10 cellular contexts compared by ENCODE assay signal in the genomic region with DNA sequence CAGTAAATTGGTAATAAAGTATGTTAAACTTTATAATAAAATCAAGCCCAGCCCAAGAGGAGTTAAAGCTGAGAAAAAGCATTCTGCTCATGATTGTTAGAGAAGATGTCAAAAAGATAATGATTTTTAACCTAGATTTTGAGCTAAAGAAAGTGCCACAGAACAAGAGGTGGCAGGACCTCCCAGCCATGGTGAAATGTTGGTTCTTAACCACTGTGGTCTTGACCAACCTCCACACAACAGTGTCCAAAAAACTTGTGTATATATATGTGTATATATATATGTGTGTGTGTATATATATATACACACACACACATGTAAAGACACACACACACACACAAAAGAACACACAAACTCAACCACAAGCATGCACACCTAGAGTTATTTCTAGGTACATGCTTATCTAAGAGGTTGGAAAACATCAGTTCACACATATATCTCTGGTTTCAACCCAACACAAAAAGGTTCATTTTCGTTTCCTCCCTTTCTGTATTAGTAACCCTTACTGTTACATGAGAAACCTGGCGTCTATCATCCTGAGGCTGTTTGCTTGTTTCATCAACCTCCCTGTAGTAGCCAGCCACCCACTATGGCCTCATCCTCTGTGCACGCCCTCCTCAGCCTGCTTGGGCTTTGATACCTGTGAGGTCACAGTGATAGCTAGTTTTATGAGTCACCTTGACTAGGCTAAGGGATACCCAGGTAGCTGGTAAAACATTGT.
A peak's percentile ranks its signal among the peaks of the same experiment; 100 is the strongest.
DNase-seq lines count a peak whose midpoint lies in the region; ATAC-seq, FAIRE-seq and TF ChIP-seq lines count a peak whose summit lies in the region.
"Had no signal": no experiment of that assay in that cellular context is flagged by ENCODE, and none has a peak within 500 bp of the region (broad histone marks: within the 10 kb centered on the region; RNA-seq: fewer than 3 reads in every experiment).

No MANE protein-coding gene starts in this region.

- BruUV-seq in GM12878 (replicated peaks; lab: Mats Ljungman, UMichigan) = no TSS peak

- DNase-seq in GM13976 (ENCODE audit: low spot score) (peak; percentile 71), GM12878 (ENCODE audit: low read depth, low spot score) (peak; percentile 79), HUDEP-2 (lab: John Stamatoyannopoulos, UW; ENCODE audit: unreplicated experiment in 76 of 76) (no peak), NOMO-1 (lab: John Stamatoyannopoulos, UW; ENCODE audit: unreplicated experiment in 2 of 2) (no peak), WTC11 (ENCODE audit: low spot score) (no peak), globus pallidus (ENCODE audit: low spot score) (no peak)
- DNase-seq: Caco-2 had no signal

- peak; percentile 91 for ATAC-seq in GM19467 (IDR thresholded peaks at IDR 0.05; ENCODE audit: unreplicated experiment)
- ATAC-seq in HG03139 (IDR thresholded peaks at IDR 0.05; ENCODE audit: unreplicated experiment) = peak; percentile 76
- ATAC-seq in GM12878 = peak; percentile 98
- ATAC-seq in WTC11 = no peak

- H3K36me3 ChIP-seq in GM12878 (ENCODE audit: control insufficient read depth in 2 of 2, insufficient read depth in 2 of 2, low read length in 1 of 2) = no peaks in the 10 kb centered on the region

- peak; percentile 87 for FAIRE-seq in GM12878 (lab: Jason Lieb, UNC)

- no peaks in the 10 kb centered on the region; the same call in 1 of the 2 replicates for H3K36me3 Mint-ChIP-seq in WTC11

- TF ChIP-seq EP300 in GM12878 (IDR thresholded peaks at IDR 0.05; ENCODE audit: borderline replicate concordance in 1 of 2, control insufficient read depth in 1 of 2, low read depth in 2 of 2, low read length in 2 of 2) = peak; percentile 65 to 69; a peak in 3 of 4 replicates

- in situ Hi-C loops in GM13976 (cut with MboI; ENCODE audit: low sequenced_read_pairs, unreplicated experiment) = no loop called here
- in situ Hi-C loops in GM12878 (cut with MboI) = no loop called here

- intact Hi-C loops in GM12878 (cut with micrococcal nuclease; ENCODE audit: unreplicated experiment) = loop anchor here (1.0 to 5.0 kb wide), 3 partner anchors 48 to 253 kb away; no protein-coding TSS in a partner anchor

- TF ChIP-seq POLR2A in GM12878 (IDR thresholded peaks at IDR 0.05; ENCODE audit: low read depth, low read length) = no peak

- no peak overlapping the region for H3K4me3 ChIP-seq in GM12878
- H3K4me3 ChIP-seq: lung had no signal

- POLR2A ChIA-PET in GM12878 (lab: Charles Lee) (no interaction called here), WTC11 (lab: Charles Lee) (no interaction called here)

- SMC1A ChIA-PET in GM12878 (lab: Charles Lee; ENCODE audit: uncharacterized antibody, unreplicated experiment) = interaction anchor here (0.7 to 3.8 kb wide), 25 partner anchors 9 to 935 kb away, joined by 3 to 13 read pairs (median 4); no protein-coding TSS in a partner anchor

- H3K27ac Mint-ChIP-seq in WTC11 = no peak overlapping the region

- no peaks in the 10 kb centered on the region for H3K27me3 ChIP-seq in GM12878 (replicated peaks in 1 of 2; ENCODE audit: control insufficient read depth in 2 of 2, insufficient read depth in 2 of 2, low read length in 1 of 2)

- RAD21 ChIA-PET in GM12878 (lab: Charles Lee; ENCODE audit: unreplicated experiment) = interaction anchor here (0.8 to 2.4 kb wide), 14 partner anchors 11 to 632 kb away, joined by 3 to 8 read pairs (median 3); partner anchors contain the start of gene ID2

- no peak overlapping the region for H3K4me3 Mint-ChIP-seq in WTC11

- peak overlapping the region; percentile 67 for H3K4me2 ChIP-seq in GM12878 (ENCODE audit: control insufficient read depth, insufficient read depth)

- peaks cover 9% of the 10 kb centered on the region for H3K9me3 Mint-ChIP-seq in WTC11

- H3K4me1 ChIP-seq in GM12878 (ENCODE audit: control insufficient read depth, insufficient read depth, low read length) = peaks cover 21% of the 10 kb centered on the region
- H3K4me1 ChIP-seq: Caco-2 had no signal

- H3K79me2 ChIP-seq in GM12878 (ENCODE audit: control insufficient read depth, insufficient read depth, low read length) = no peaks in the 10 kb centered on the region

- peaks cover 5% of the 10 kb centered on the region; the same call in 2 of the 3 replicates for H3K9me3 ChIP-seq in GM12878 (replicated peaks; ENCODE audit: control insufficient read depth, insufficient read depth, low read length)
- H3K9me3 ChIP-seq: Caco-2 had no signal

- no peak overlapping the region for H3K9ac ChIP-seq in GM12878 (ENCODE audit: control insufficient read depth, insufficient read depth, low read length)

- TF ChIP-seq RAD21 in GM12878 (IDR thresholded peaks at IDR 0.05; ENCODE audit: insufficient read depth, low read depth, low read length) = no peak

- H4K20me1 ChIP-seq in GM12878 (ENCODE audit: control insufficient read depth, insufficient read depth) = no peaks in the 10 kb centered on the region

- H3K4me1 Mint-ChIP-seq in WTC11 = no peaks in the 10 kb centered on the region; the same call in 1 of the 2 replicates

- TF ChIP-seq CTCF in GM13976 (IDR thresholded peaks at IDR 0.05; ENCODE audit: borderline replicate concordance, control extremely low read depth, extremely low read depth, insufficient read depth, missing control alignments) (no peak), GM12878 (IDR thresholded peaks at IDR 0.05 in 2 of 3, conservative IDR thresholded peaks at IDR 0.05 in 1 of 3; ENCODE audit: control insufficient read depth in 2 of 3, extremely low read depth in 1 of 3, insufficient read depth in 1 of 3, low read depth in 3 of 3, low read length in 3 of 3) (no peak), WTC11 (IDR thresholded peaks at IDR 0.05) (no peak)

- peak overlapping the region; percentile 59 for H3K27ac ChIP-seq in GM12878 (ENCODE audit: control insufficient read depth, insufficient read depth)

- H2AFZ ChIP-seq in GM12878 (ENCODE audit: control insufficient read depth, low read depth, low read length) = peak overlapping the region; percentile 13

- CTCF ChIA-PET in GM12878 (lab: Yijun Ruan, JAX) (interaction anchor here (0.6 to 1.7 kb wide), 4 partner anchors 50 to 622 kb away, joined by 3 to 5 read pairs (median 4); no protein-coding TSS in a partner anchor), WTC11 (lab: Charles Lee) (no interaction called here)

- 24% methylated on average over 3 of the region's 3 CpGs for WGBS in GM12878 (ENCODE audit: insufficient coverage, insufficient replicate concordance, low lambda C conversion rate, missing lambda C conversion rate)

- H3K27me3 Mint-ChIP-seq in WTC11 (ENCODE audit: low read depth) = no peaks in the 10 kb centered on the region

TF ChIP-seq in GM12878, 131 proteins besides CTCF, POLR2A, EP300 and RAD21 (continues in another document):
- TF ChIP-seq SUPT20H (IDR thresholded peaks at IDR 0.05; ENCODE audit: borderline replicate concordance, control insufficient read depth, low read depth, low read length) (no peak), RCOR1 (conservative IDR thresholded peaks at IDR 0.05; ENCODE audit: low read depth, low read length) (0 out of 2 replicates have a peak, but pooled peaks have one; percentile 32), KLF5 (IDR thresholded peaks at IDR 0.05; ENCODE audit: partially characterized antibody) (no peak), RELA (IDR thresholded peaks at IDR 0.05; ENCODE audit: borderline replicate concordance, partially characterized antibody) (no peak), ZNF384 (IDR thresholded peaks at IDR 0.05; ENCODE audit: borderline replicate concordance, low read depth, low read length) (no peak; the same call in 1 of the 2 replicates)
- TF ChIP-seq, protein P1, sequence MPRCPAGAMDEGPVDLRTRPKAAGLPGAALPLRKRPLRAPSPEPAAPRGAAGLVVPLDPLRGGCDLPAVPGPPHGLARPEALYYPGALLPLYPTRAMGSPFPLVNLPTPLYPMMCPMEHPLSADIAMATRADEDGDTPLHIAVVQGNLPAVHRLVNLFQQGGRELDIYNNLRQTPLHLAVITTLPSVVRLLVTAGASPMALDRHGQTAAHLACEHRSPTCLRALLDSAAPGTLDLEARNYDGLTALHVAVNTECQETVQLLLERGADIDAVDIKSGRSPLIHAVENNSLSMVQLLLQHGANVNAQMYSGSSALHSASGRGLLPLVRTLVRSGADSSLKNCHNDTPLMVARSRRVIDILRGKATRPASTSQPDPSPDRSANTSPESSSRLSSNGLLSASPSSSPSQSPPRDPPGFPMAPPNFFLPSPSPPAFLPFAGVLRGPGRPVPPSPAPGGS (IDR thresholded peaks at IDR 0.05; ENCODE audit: borderline replicate concordance, insufficient read depth, low read depth, low read length, poor library complexity, severe bottlenecking) = peak; percentile 42
- TF ChIP-seq, protein P2, sequence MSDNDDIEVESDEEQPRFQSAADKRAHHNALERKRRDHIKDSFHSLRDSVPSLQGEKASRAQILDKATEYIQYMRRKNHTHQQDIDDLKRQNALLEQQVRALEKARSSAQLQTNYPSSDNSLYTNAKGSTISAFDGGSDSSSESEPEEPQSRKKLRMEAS (IDR thresholded peaks at IDR 0.05; ENCODE audit: low read depth, low read length) = no peak

TF ChIP-seq in WTC11, 78 proteins besides CTCF, POLR2A, EP300 and RAD21 (continues in another document):
- TF ChIP-seq, protein P3, sequence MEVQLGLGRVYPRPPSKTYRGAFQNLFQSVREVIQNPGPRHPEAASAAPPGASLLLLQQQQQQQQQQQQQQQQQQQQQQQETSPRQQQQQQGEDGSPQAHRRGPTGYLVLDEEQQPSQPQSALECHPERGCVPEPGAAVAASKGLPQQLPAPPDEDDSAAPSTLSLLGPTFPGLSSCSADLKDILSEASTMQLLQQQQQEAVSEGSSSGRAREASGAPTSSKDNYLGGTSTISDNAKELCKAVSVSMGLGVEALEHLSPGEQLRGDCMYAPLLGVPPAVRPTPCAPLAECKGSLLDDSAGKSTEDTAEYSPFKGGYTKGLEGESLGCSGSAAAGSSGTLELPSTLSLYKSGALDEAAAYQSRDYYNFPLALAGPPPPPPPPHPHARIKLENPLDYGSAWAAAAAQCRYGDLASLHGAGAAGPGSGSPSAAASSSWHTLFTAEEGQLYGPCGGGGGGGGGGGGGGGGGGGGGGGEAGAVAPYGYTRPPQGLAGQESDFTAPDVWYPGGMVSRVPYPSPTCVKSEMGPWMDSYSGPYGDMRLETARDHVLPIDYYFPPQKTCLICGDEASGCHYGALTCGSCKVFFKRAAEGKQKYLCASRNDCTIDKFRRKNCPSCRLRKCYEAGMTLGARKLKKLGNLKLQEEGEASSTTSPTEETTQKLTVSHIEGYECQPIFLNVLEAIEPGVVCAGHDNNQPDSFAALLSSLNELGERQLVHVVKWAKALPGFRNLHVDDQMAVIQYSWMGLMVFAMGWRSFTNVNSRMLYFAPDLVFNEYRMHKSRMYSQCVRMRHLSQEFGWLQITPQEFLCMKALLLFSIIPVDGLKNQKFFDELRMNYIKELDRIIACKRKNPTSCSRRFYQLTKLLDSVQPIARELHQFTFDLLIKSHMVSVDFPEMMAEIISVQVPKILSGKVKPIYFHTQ (CRISPR knock-in tag; IDR thresholded peaks at IDR 0.05) = no peak

Comparison
In these comparisons a context has a peak if more than half of its experiments do, and no peak if none do; other contexts are left out.
1. DNase-seq: peak in GM13976 (single experiment) and GM12878 (single experiment); none in HUDEP-2 (0 of 76), NOMO-1 (0 of 2), WTC11 (single experiment) and globus pallidus (single experiment).